Comparison of ENCODE assay signal across 18 cellular contexts in genomic region chr17:37092701-37093100, GRCh38.
DNase-seq lines count a peak whose midpoint lies in the region; ATAC-seq, FAIRE-seq and TF ChIP-seq lines count a peak whose summit lies in the region.
"Had no signal": no experiment of that assay in that cellular context is flagged by ENCODE, and none has a peak within 500 bp of the region (broad histone marks: within the 10 kb centered on the region; RNA-seq: fewer than 3 reads in every experiment).

No MANE protein-coding gene starts in this region.

- H3K79me2 ChIP-seq in hepatocyte (no peaks in the 10 kb centered on the region), GM23338 (replicated peaks; ENCODE audit: insufficient read depth) (no peaks in the 10 kb centered on the region)

- H3K9me2 ChIP-seq in hepatocyte (replicated peaks; ENCODE audit: insufficient read depth) (no peaks in the 10 kb centered on the region), GM23338 (ENCODE audit: insufficient read depth) (no peaks in the 10 kb centered on the region)

- H3K36me3 ChIP-seq in hepatocyte (replicated peaks; ENCODE audit: insufficient read depth, low read depth) (no peaks in the 10 kb centered on the region), small intestine (ENCODE audit: control insufficient read depth in 2 of 2, insufficient read depth in 2 of 2, low read length in 2 of 2) (peaks cover 2 to 4% of the 10 kb centered on the region in 2 donors), GM23338 (ENCODE audit: insufficient read depth) (peaks cover 42% of the 10 kb centered on the region)

- peak overlapping the region; percentile 3 for H3K27ac Mint-ChIP-seq in T-helper 1 cell treated with Interleukin-12 subunit alpha and Interleukin-12 subunit beta and Interleukin-4 antibody, amounts not matched to agents 30 μg/mL and 1 μg/mL, for 36 hours
- H3K27ac Mint-ChIP-seq in GM23338: no peak overlapping the region

- peaks cover 26% of the 10 kb centered on the region for H3K36me3 Mint-ChIP-seq in T-helper 1 cell treated with Interleukin-12 subunit alpha and Interleukin-12 subunit beta and Interleukin-4 antibody, amounts not matched to agents 30 μg/mL and 1 μg/mL, for 36 hours (ENCODE audit: low read depth)
- peaks cover 53% of the 10 kb centered on the region for H3K36me3 Mint-ChIP-seq in GM23338 (ENCODE audit: low read depth)

- H4K20me1 ChIP-seq in hepatocyte (ENCODE audit: insufficient read depth, poor library complexity, severe bottlenecking): no peaks in the 10 kb centered on the region
- H4K20me1 ChIP-seq in GM23338 (replicated peaks; ENCODE audit: insufficient read depth): no peaks in the 10 kb centered on the region; the same call in 1 of the 2 replicates

- ATAC-seq in GM21576 (IDR thresholded peaks at IDR 0.05; ENCODE audit: unreplicated experiment) (no peak), GM23338 (no peak)

- H3K27me3 Mint-ChIP-seq in T-helper 1 cell treated with Interleukin-12 subunit alpha and Interleukin-12 subunit beta and Interleukin-4 antibody, amounts not matched to agents 30 μg/mL and 1 μg/mL, for 36 hours (ENCODE audit: low read depth): no peaks in the 10 kb centered on the region
- no peaks in the 10 kb centered on the region for H3K27me3 Mint-ChIP-seq in GM23338 (ENCODE audit: insufficient read depth, low read depth, poor library complexity)
- H3K27me3 Mint-ChIP-seq: CD4-positive, CD25-positive, alpha-beta regulatory T cell had no signal

- H3K9me3 Mint-ChIP-seq in T-helper 1 cell treated with Interleukin-12 subunit alpha and Interleukin-12 subunit beta and Interleukin-4 antibody, amounts not matched to agents 30 μg/mL and 1 μg/mL, for 36 hours: no peaks in the 10 kb centered on the region
- H3K9me3 Mint-ChIP-seq in GM23338: no peaks in the 10 kb centered on the region

- H3K4me2 ChIP-seq in hepatocyte (no peak overlapping the region), GM23338 (no peak overlapping the region)
- H3K4me2 ChIP-seq: PC-9 had no signal

- peaks cover 3% of the 10 kb centered on the region for H3F3A ChIP-seq in GM23338 (replicated peaks; ENCODE audit: low read depth)

- H3K9me3 ChIP-seq in hepatocyte (ENCODE audit: low read depth) (no peaks in the 10 kb centered on the region), small intestine (ENCODE audit: control insufficient read depth, low read depth) (no peaks in the 10 kb centered on the region)
- H3K9me3 ChIP-seq: BE2C, SJCRH30 had no signal

- peak overlapping the region; percentile 88 for H3K27ac ChIP-seq in VCaP
- H3K27ac ChIP-seq in hepatocyte: peak overlapping the region; percentile 72
- peak overlapping the region; percentile 51 to 75 for H3K27ac ChIP-seq in small intestine (ENCODE audit: low read depth in 1 of 2, low read length in 1 of 2)
- H3K27ac ChIP-seq in GM23338 (ENCODE audit: low read depth): no peak overlapping the region
- H3K27ac ChIP-seq: PC-9, SJCRH30 had no signal

- H3K4me3 Mint-ChIP-seq in T-helper 1 cell treated with Interleukin-12 subunit alpha and Interleukin-12 subunit beta and Interleukin-4 antibody, amounts not matched to agents 30 μg/mL and 1 μg/mL, for 36 hours: no peak overlapping the region
- no peak overlapping the region for H3K4me3 Mint-ChIP-seq in GM23338
- H3K4me3 Mint-ChIP-seq: CD4-positive, CD25-positive, alpha-beta regulatory T cell had no signal

- peaks cover 37% of the 10 kb centered on the region for H3K4me1 Mint-ChIP-seq in T-helper 1 cell treated with Interleukin-12 subunit alpha and Interleukin-12 subunit beta and Interleukin-4 antibody, amounts not matched to agents 30 μg/mL and 1 μg/mL, for 36 hours (ENCODE audit: low read depth)
- H3K4me1 Mint-ChIP-seq in GM23338: peaks cover 7% of the 10 kb centered on the region; the same call in 1 of the 3 replicates

- H2AFZ ChIP-seq in hepatocyte (no peak overlapping the region), GM23338 (no peak overlapping the region)
- H2AFZ ChIP-seq: PC-9 had no signal

- H3K4me1 ChIP-seq in hepatocyte (ENCODE audit: insufficient read depth) (peaks cover 30% of the 10 kb centered on the region), small intestine (ENCODE audit: control insufficient read depth in 2 of 2, insufficient read depth in 1 of 2, low read depth in 1 of 2, low read length in 1 of 2) (peaks cover 2 to 12% of the 10 kb centered on the region in 2 donors), GM23338 (ENCODE audit: insufficient read depth) (no peaks in the 10 kb centered on the region)
- H3K4me1 ChIP-seq: SJCRH30 had no signal

- FAIRE-seq in small intestine (lab: Jason Lieb, UNC): no peak
- FAIRE-seq: GM12891 had no signal

- H3K27me3 ChIP-seq in hepatocyte: no peaks in the 10 kb centered on the region
- no peaks in the 10 kb centered on the region for H3K27me3 ChIP-seq in small intestine (ENCODE audit: control insufficient read depth in 2 of 2, insufficient read depth in 2 of 2, low read length in 2 of 2)
- no peaks in the 10 kb centered on the region for H3K27me3 ChIP-seq in GM23338 (ENCODE audit: insufficient read depth)
- H3K27me3 ChIP-seq: BE2C, SJCRH30 had no signal

- H3K4me3 ChIP-seq in hepatocyte (no peak overlapping the region), small intestine (ENCODE audit: low read depth in 1 of 2, low read length in 2 of 2) (no peak overlapping the region), GM23338 (no peak overlapping the region)
- H3K4me3 ChIP-seq: PC-9, SJCRH30 had no signal

- no peak for DNase-seq in T-helper 1 cell
- no peak for DNase-seq in hepatocyte (ENCODE audit: low spot score)
- no peak for DNase-seq in small intestine
- DNase-seq in GM23338 (ENCODE audit: low spot score): no peak
- DNase-seq in NCI-H2171 (lab: John Stamatoyannopoulos, UW): no peak
- DNase-seq: 8988T; BE2C; CD4-positive, CD25-positive, alpha-beta regulatory T cell; KBM-7; NCI-H1105; NCI-H2081; NCI-H510A treated with DMSO at 0.1 percent for 48 hours; PC-9; SJCRH30 had no signal

- TF ChIP-seq CTCF in VCaP (conservative IDR thresholded peaks at IDR 0.05) (no peak), hepatocyte (IDR thresholded peaks at IDR 0.05; ENCODE audit: poor library complexity) (no peak), GM23338 (conservative IDR thresholded peaks at IDR 0.05; ENCODE audit: low read depth in 2 of 2) (no peak)

TF ChIP-seq in GM23338, 12 proteins besides CTCF, POLR2A, EP300 and RAD21 (continues in another document):
- no peak for TF ChIP-seq EZH2phosphoT487 (IDR thresholded peaks at IDR 0.05; ENCODE audit: unreplicated experiment)
- no peak for TF ChIP-seq CREB1 (CRISPR knock-in tag; IDR thresholded peaks at IDR 0.05; ENCODE audit: low read depth)
- TF ChIP-seq POLR2AphosphoS5 (IDR thresholded peaks at IDR 0.05; ENCODE audit: low read depth): no peak
- no peak for TF ChIP-seq ZNF331 (CRISPR knock-in tag; IDR thresholded peaks at IDR 0.05; ENCODE audit: low read depth)
- no peak for TF ChIP-seq ZNF462 (CRISPR knock-in tag; IDR thresholded peaks at IDR 0.05)
